8 cellular contexts compared by ENCODE assay signal in the genomic region with DNA sequence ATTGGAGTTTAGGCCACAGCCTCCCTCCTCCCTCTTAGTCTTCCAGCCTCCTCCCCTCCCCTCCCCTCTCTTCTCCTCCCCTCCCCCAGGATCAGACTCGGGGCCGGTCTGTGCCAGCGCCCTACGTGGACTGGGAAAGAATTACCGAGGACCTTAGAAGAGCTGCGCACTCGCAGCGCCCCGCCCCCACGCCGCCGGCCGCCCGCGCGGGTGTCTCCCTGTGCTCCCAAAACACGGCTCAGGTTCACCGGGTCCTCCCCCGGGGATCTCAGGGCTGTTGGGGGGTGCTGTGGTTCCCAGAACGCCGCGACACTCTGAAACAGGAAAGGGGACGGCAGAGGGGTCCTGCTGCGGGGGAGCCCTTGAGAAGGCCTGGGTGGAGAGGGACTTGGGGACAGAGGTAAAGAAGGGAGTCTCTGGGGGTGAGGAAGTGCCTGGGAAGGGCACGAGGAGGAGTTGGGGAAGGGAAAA.
DNase-seq lines count a peak whose midpoint lies in the region; ATAC-seq and TF ChIP-seq lines count a peak whose summit lies in the region.

No MANE protein-coding gene starts in this region.

- TF ChIP-seq POLR2A in GM18505 (IDR thresholded peaks at IDR 0.05; ENCODE audit: borderline replicate concordance, extremely low read depth, insufficient read depth, insufficient read length): no peak

- TF ChIP-seq CTCF in liver (IDR thresholded peaks at IDR 0.05; ENCODE audit: low read depth, low read length, missing input control): no peak

- DNase-seq in NCI-H2081 (lab: John Stamatoyannopoulos, UW) (peak; percentile 88 to 90), NCI-H2081 treated with DMSO at 0.1 percent for 48 hours (lab: John Stamatoyannopoulos, UW) (no peak), NCI-H345 treated with DMSO at 0.1 percent for 48 hours (lab: John Stamatoyannopoulos, UW; ENCODE audit: unreplicated experiment) (peak; percentile 37)
- DNase-seq in activated CD4-positive, alpha-beta T cell treated with anti-CD3 and anti-CD28 coated beads, Interleukin-2, amount 50 U/mL, for 48 hours: peak; percentile 38 to 54
- DNase-seq in effector CD4-positive, alpha-beta T cell: peak; percentile 34
- DNase-seq in stimulated activated CD4-positive, alpha-beta T cell treated with anti-CD3 and anti-CD28 coated beads, Interleukin-4, amount 100 ng/mL, for 4 hours: peak; percentile 28 to 42

- WGBS in liver: 4% methylated on average over 25 of the region's 25 CpGs

- peaks cover 0 to 26% (median 17%) of the 10 kb centered on the region in 4 donors for H3K4me1 ChIP-seq in liver (ENCODE audit: control insufficient read depth in 4 of 4, insufficient read depth in 4 of 4, low read length in 3 of 4)

- no peaks in the 10 kb centered on the region for H3K9me3 ChIP-seq in liver (ENCODE audit: control insufficient read depth in 4 of 4, low read length in 3 of 4)

- no peak for ATAC-seq in GM18505 (IDR thresholded peaks at IDR 0.05; ENCODE audit: unreplicated experiment)

- TF ChIP-seq RAD21 in liver (IDR thresholded peaks at IDR 0.05): peak; percentile 52 to 70

- H3K27me3 ChIP-seq in liver (ENCODE audit: control insufficient read depth in 4 of 4, insufficient read depth in 4 of 4, low read length in 3 of 4): no peaks in the 10 kb centered on the region

- H3K4me3 ChIP-seq in liver (ENCODE audit: low read depth in 1 of 3, low read length in 3 of 3): peak overlapping the region in 1 of 3 donors; percentile 14

- peak overlapping the region; percentile 25 to 52 for H3K27ac ChIP-seq in liver (ENCODE audit: low read depth in 1 of 2, low read length in 2 of 2)

- no peak overlapping the region for H3K9ac ChIP-seq in liver (ENCODE audit: low read depth in 1 of 2, low read length in 2 of 2)

- H3K36me3 ChIP-seq in liver (ENCODE audit: control insufficient read depth in 4 of 4, insufficient read depth in 3 of 4, low read depth in 1 of 4, low read length in 3 of 4): no peaks in the 10 kb centered on the region

TF ChIP-seq in liver, 16 proteins besides CTCF, POLR2A, EP300 and RAD21:
- no peak for TF ChIP-seq TAF1 (conservative IDR thresholded peaks at IDR 0.05)
- no peak for TF ChIP-seq NR2F2 (IDR thresholded peaks at IDR 0.05)
- TF ChIP-seq RXRA (IDR thresholded peaks at IDR 0.05): peak in 1 of 2 donors; percentile 21
- no peak for TF ChIP-seq FOXA1 (IDR thresholded peaks at IDR 0.05)
- TF ChIP-seq, protein P1, sequence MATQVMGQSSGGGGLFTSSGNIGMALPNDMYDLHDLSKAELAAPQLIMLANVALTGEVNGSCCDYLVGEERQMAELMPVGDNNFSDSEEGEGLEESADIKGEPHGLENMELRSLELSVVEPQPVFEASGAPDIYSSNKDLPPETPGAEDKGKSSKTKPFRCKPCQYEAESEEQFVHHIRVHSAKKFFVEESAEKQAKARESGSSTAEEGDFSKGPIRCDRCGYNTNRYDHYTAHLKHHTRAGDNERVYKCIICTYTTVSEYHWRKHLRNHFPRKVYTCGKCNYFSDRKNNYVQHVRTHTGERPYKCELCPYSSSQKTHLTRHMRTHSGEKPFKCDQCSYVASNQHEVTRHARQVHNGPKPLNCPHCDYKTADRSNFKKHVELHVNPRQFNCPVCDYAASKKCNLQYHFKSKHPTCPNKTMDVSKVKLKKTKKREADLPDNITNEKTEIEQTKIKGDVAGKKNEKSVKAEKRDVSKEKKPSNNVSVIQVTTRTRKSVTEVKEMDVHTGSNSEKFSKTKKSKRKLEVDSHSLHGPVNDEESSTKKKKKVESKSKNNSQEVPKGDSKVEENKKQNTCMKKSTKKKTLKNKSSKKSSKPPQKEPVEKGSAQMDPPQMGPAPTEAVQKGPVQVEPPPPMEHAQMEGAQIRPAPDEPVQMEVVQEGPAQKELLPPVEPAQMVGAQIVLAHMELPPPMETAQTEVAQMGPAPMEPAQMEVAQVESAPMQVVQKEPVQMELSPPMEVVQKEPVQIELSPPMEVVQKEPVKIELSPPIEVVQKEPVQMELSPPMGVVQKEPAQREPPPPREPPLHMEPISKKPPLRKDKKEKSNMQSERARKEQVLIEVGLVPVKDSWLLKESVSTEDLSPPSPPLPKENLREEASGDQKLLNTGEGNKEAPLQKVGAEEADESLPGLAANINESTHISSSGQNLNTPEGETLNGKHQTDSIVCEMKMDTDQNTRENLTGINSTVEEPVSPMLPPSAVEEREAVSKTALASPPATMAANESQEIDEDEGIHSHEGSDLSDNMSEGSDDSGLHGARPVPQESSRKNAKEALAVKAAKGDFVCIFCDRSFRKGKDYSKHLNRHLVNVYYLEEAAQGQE (IDR thresholded peaks at IDR 0.05): no peak
- TF ChIP-seq HNF4A (conservative IDR thresholded peaks at IDR 0.05): peak; percentile 42
- peak; percentile 23 for TF ChIP-seq YY1 (IDR thresholded peaks at IDR 0.05)
- peak in 1 of 2 donors; percentile 16 for TF ChIP-seq JUND (IDR thresholded peaks at IDR 0.05)
- TF ChIP-seq GABPA (IDR thresholded peaks at IDR 0.05 in 1 of 2, conservative IDR thresholded peaks at IDR 0.05 in 1 of 2): no peak
- TF ChIP-seq EGR1 (IDR thresholded peaks at IDR 0.05; ENCODE audit: low read depth in 2 of 2): peak in 1 of 2 donors; percentile 20
- no peak for TF ChIP-seq HNF4G (IDR thresholded peaks at IDR 0.05)
- TF ChIP-seq, protein P2, sequence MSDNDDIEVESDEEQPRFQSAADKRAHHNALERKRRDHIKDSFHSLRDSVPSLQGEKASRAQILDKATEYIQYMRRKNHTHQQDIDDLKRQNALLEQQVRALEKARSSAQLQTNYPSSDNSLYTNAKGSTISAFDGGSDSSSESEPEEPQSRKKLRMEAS (IDR thresholded peaks at IDR 0.05): no peak
- TF ChIP-seq, protein P3, sequence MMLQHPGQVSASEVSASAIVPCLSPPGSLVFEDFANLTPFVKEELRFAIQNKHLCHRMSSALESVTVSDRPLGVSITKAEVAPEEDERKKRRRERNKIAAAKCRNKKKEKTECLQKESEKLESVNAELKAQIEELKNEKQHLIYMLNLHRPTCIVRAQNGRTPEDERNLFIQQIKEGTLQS (IDR thresholded peaks at IDR 0.05): no peak
- TF ChIP-seq FOXA2 (IDR thresholded peaks at IDR 0.05): no peak
- TF ChIP-seq, protein P4, sequence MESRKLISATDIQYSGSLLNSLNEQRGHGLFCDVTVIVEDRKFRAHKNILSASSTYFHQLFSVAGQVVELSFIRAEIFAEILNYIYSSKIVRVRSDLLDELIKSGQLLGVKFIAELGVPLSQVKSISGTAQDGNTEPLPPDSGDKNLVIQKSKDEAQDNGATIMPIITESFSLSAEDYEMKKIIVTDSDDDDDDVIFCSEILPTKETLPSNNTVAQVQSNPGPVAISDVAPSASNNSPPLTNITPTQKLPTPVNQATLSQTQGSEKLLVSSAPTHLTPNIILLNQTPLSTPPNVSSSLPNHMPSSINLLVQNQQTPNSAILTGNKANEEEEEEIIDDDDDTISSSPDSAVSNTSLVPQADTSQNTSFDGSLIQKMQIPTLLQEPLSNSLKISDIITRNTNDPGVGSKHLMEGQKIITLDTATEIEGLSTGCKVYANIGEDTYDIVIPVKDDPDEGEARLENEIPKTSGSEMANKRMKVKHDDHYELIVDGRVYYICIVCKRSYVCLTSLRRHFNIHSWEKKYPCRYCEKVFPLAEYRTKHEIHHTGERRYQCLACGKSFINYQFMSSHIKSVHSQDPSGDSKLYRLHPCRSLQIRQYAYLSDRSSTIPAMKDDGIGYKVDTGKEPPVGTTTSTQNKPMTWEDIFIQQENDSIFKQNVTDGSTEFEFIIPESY (IDR thresholded peaks at IDR 0.05): no peak
- TF ChIP-seq SP1 (IDR thresholded peaks at IDR 0.05): peak; percentile 41
